8 cellular contexts compared by ENCODE assay signal in genomic region chr5:177311723-177312648, GRCh38. TPM values are rescaled to one million over a fixed set of nuclear protein-coding genes. Genes with fewer than 3 reads are reported as not detected.
A peak's percentile ranks its signal among the peaks of the same experiment; 100 is the strongest.
DNase-seq lines count a peak whose midpoint lies in the region; ATAC-seq and TF ChIP-seq lines count a peak whose summit lies in the region.

Gene MXD3, minus strand, starts transcription at chr5:177311898. Its CDS starts 68 bp downstream, at chr5:177311830.

- ATAC-seq in GM21737 (IDR thresholded peaks at IDR 0.05; ENCODE audit: unreplicated experiment) (peak; percentile 71), esophagus mucosa (peak; percentile 85)

- H4K20me1 ChIP-seq in PC-9 (ENCODE audit: insufficient read depth), result peaks cover 9% of the 10 kb centered on the region; the same call in 1 of the 2 replicates

- H3F3A ChIP-seq in PC-9 (ENCODE audit: insufficient read depth, low read depth), result peaks cover 26% of the 10 kb centered on the region; the same call in 1 of the 2 replicates

- peak within 1 kb of the TSS; percentile 92 for H2AFZ ChIP-seq in PC-9

- H3K9me2 ChIP-seq in PC-9 (ENCODE audit: insufficient read depth), result no peaks in the 10 kb centered on the region

- CTCF ChIA-PET in PC-9 (lab: Charles Lee), result interaction anchor here (0.7 to 1.6 kb wide), 7 partner anchors 59 to 186 kb away, joined by 3 to 8 read pairs (median 3); partner anchors contain the start of gene PDLIM7

- peaks cover 10% of the 10 kb centered on the region; the same call in 1 of the 2 replicates for H3K4me1 ChIP-seq in PC-9 (replicated peaks; ENCODE audit: insufficient read depth)

- H3K9me3 ChIP-seq in PC-9 (ENCODE audit: insufficient read depth, low read depth), result no peaks in the 10 kb centered on the region

- H3K4me2 ChIP-seq in PC-9, result peak within 1 kb of the TSS; percentile 89

- intact Hi-C loops in PC-9 (cut with micrococcal nuclease; ENCODE audit: unreplicated experiment), result loop anchor here (1.0 kb wide), 1 partner anchor 185 kb away; the partner anchor contains the start of gene PDLIM7

- no peaks in the 10 kb centered on the region for H3K79me2 ChIP-seq in PC-9 (ENCODE audit: low read depth)

- H3K27me3 ChIP-seq in PC-9 (ENCODE audit: insufficient read depth, low read depth), result no peaks in the 10 kb centered on the region

- BruUV-seq in PC-9 (replicated peaks; lab: Mats Ljungman, UMichigan), result no TSS peak

- POLR2A ChIA-PET in PC-9 (lab: Charles Lee; ENCODE audit: unreplicated experiment), result interaction anchor here (0.6 to 0.7 kb wide), 4 partner anchors 51 to 184 kb away, joined by 3 to 7 read pairs (median 4); no protein-coding TSS in a partner anchor

- H3K4me3 ChIP-seq in PC-9, result peak within 1 kb of the TSS; percentile 72

- H3K36me3 ChIP-seq in PC-9 (ENCODE audit: low read depth), result peaks cover 2% of the 10 kb centered on the region; the same call in 1 of the 2 replicates

- peak within 1 kb of the TSS; percentile 58 for H3K27ac ChIP-seq in PC-9

- no peak for TF ChIP-seq CTCF in PC-9 (conservative IDR thresholded peaks at IDR 0.05)

- DNase-seq in DMS79 treated with DMSO at 0.1 percent for 48 hours (lab: John Stamatoyannopoulos, UW), result peak; percentile 77
- DNase-seq in KG1 (lab: John Stamatoyannopoulos, UW), result peak; percentile 96
- peak; percentile 88 to 98 for DNase-seq in PC-9
- peak; percentile 98 for DNase-seq in activated T-cell treated with anti-CD3 and anti-CD28 coated beads for 48 hours (ENCODE audit: low read depth)
- DNase-seq in myocyte (ENCODE audit: low read depth), result peak; percentile 95
- peak; percentile 92 for DNase-seq in stimulated activated CD8-positive, alpha-beta memory T cell treated with anti-CD3 and anti-CD28 coated beads, Interleukin-7, amount 100 ng/mL, for 24 hours (ENCODE audit: low read depth)

RNA-seq across cellular contexts. Expression of gene MXD3, which starts in this region (rescaled TPM):
- total RNA-seq in PC-9 (2021) (50.0 and 54.8 TPM in 2 replicates), esophagus mucosa (7.8 TPM), myocyte (6.4 and 10.8 TPM in 2 replicates)
- 3.0 TPM for polyA plus RNA-seq in myocyte (2012)

Comparison
In these comparisons a context has a peak if more than half of its experiments do, and no peak if none do; other contexts are left out.
1. Peak in every context shown above with its lines: DNase-seq, ATAC-seq, H3K4me3 ChIP-seq and H3K27ac ChIP-seq.